8 cellular contexts compared by ENCODE assay signal in genomic region chr16:66881014-66881417, GRCh38.
DNase-seq lines count a peak whose midpoint lies in the region; ATAC-seq, FAIRE-seq and TF ChIP-seq lines count a peak whose summit lies in the region.

No MANE protein-coding gene starts in this region.

- H3K4me2 ChIP-seq in SU-DHL-6 (ENCODE audit: low read depth, low read length, poor library complexity, severe bottlenecking) = peak overlapping the region; percentile 63
- peak overlapping the region; percentile 100 for H3K4me2 ChIP-seq in parathyroid adenoma (ENCODE audit: low read length)

- H3F3A ChIP-seq in SU-DHL-6 (ENCODE audit: insufficient read depth) = no peaks in the 10 kb centered on the region

- H3K36me3 ChIP-seq in SU-DHL-6 (ENCODE audit: low read length) = peaks cover 3% of the 10 kb centered on the region; the same call in 1 of the 2 replicates
- no peaks in the 10 kb centered on the region for H3K36me3 ChIP-seq in parathyroid adenoma (ENCODE audit: control insufficient read depth, insufficient read depth, low read length)

- H3K9me2 ChIP-seq in SU-DHL-6 (replicated peaks; ENCODE audit: insufficient read depth, low read length) = no peaks in the 10 kb centered on the region

- H3K27me3 ChIP-seq in SU-DHL-6 (ENCODE audit: low read length) (no peaks in the 10 kb centered on the region), parathyroid adenoma (ENCODE audit: control insufficient read depth, insufficient read depth, low read length) (no peaks in the 10 kb centered on the region)

- ATAC-seq in GM21825 (IDR thresholded peaks at IDR 0.05; ENCODE audit: unreplicated experiment) = peak; percentile 16

- H4K20me1 ChIP-seq in SU-DHL-6 (ENCODE audit: low read depth, low read length) = no peaks in the 10 kb centered on the region

- no peaks in the 10 kb centered on the region for H3K9me3 ChIP-seq in SU-DHL-6 (ENCODE audit: insufficient read depth, low read length)
- H3K9me3 ChIP-seq in parathyroid adenoma (ENCODE audit: control insufficient read depth, low read length) = no peaks in the 10 kb centered on the region

- peak overlapping the region; percentile 78 for H3K4me3 ChIP-seq in SU-DHL-6 (ENCODE audit: insufficient read depth, low read length, poor library complexity, severe bottlenecking)
- peak overlapping the region; percentile 90 for H3K4me3 ChIP-seq in fibroblast of pulmonary artery (replicated peaks; ENCODE audit: low read depth, low read length)
- H3K4me3 ChIP-seq in parathyroid adenoma (ENCODE audit: low read depth, low read length) = peak overlapping the region; percentile 96

- no peak for FAIRE-seq in D721Med (lab: Jason Lieb, UNC)

- H3K4me1 ChIP-seq in parathyroid adenoma = peaks cover 6% of the 10 kb centered on the region

- peak overlapping the region; percentile 56 for H3K27ac ChIP-seq in 22Rv1
- H3K27ac ChIP-seq in SU-DHL-6 (ENCODE audit: low read depth, low read length) = no peak overlapping the region
- peak overlapping the region; percentile 53 for H3K27ac ChIP-seq in parathyroid adenoma

- H3K79me2 ChIP-seq in SU-DHL-6 (ENCODE audit: insufficient read depth, low read length) (peaks cover 7% of the 10 kb centered on the region; the same call in 1 of the 2 replicates), parathyroid adenoma (peaks cover 3% of the 10 kb centered on the region)

- peak overlapping the region; percentile 84 for H2AFZ ChIP-seq in SU-DHL-6 (ENCODE audit: low read depth, low read length, severe bottlenecking)
- H2AFZ ChIP-seq in parathyroid adenoma = peak overlapping the region; percentile 94

- peak overlapping the region; percentile 70 for H3K9ac ChIP-seq in SU-DHL-6 (ENCODE audit: low read length)
- peak overlapping the region; percentile 17 for H3K9ac ChIP-seq in parathyroid adenoma

- TF ChIP-seq CTCF in 22Rv1 (IDR thresholded peaks at IDR 0.05) (no peak), SU-DHL-6 (IDR thresholded peaks at IDR 0.05; ENCODE audit: insufficient read depth, low read length, poor library complexity, severe bottlenecking) (no peak), fibroblast of pulmonary artery (IDR thresholded peaks at IDR 0.05; ENCODE audit: low read length, missing control alignments) (no peak), parathyroid adenoma (IDR thresholded peaks at IDR 0.05) (no peak), D721Med (IDR thresholded peaks at IDR 0.05; ENCODE audit: insufficient read depth, missing control alignments) (no peak)

- DNase-seq in fibroblast of pulmonary artery (ENCODE audit: low read depth) = no peak
- DNase-seq in NCI-H1417 (lab: John Stamatoyannopoulos, UW) = no peak
- DNase-seq in activated CD4-positive, CD25-positive, alpha-beta regulatory T cell (lab: John Stamatoyannopoulos, UW) = no peak
- DNase-seq in D721Med (ENCODE audit: insufficient read length, low spot score) = no peak
